In genomic region chr15:70566047-70566835, GRCh38 we compare ENCODE assay signal across 20 cellular contexts.
DNase-seq lines count a peak whose midpoint lies in the region; ATAC-seq and TF ChIP-seq lines count a peak whose summit lies in the region.
"Had no signal": no experiment of that assay in that cellular context is flagged by ENCODE, and none has a peak within 500 bp of the region (broad histone marks: within the 10 kb centered on the region; RNA-seq: fewer than 3 reads in every experiment).

No MANE protein-coding gene starts in this region.

- in situ Hi-C loops in astrocyte of the cerebellum (cut with HindIII; ENCODE audit: low sequenced_read_pairs): loop anchor here (10.0 kb wide), 1 partner anchor 59 kb away; no protein-coding TSS in a partner anchor

- peaks cover 2% of the 10 kb centered on the region for H3K4me1 Mint-ChIP-seq in activated naive CD4-positive, alpha-beta T cell treated with anti-CD3 and anti-CD28 coated beads, Interleukin-2, amount 10 ng/mL, durations not matched to agents 7 days and 5 days
- peaks cover 14% of the 10 kb centered on the region for H3K4me1 Mint-ChIP-seq in Calu3 (ENCODE audit: low read depth, unreplicated experiment)
- H3K4me1 Mint-ChIP-seq: stimulated activated memory B cell treated with anti-CD40 and anti-IgM and Interleukin-4, amounts not matched to agents 10 μg/mL and 1 μg/mL and 100 μg/mL, for 72 hours had no signal

- no TSS peak for BruUV-seq in Calu3 (replicated peaks; lab: Mats Ljungman, UMichigan)

- CTCF ChIA-PET in activated naive CD4-positive, alpha-beta T cell treated with anti-CD3 and anti-CD28 coated beads, Interleukin-2, amount 10 ng/mL, durations not matched to agents 7 days and 5 days (lab: Charles Lee): no interaction called here
- CTCF ChIA-PET in Calu3 (lab: Charles Lee): interaction anchor here (0.7 kb wide), 1 partner anchor 171 kb away, joined by 4 read pairs; no protein-coding TSS in a partner anchor

- ATAC-seq in HG03196 (IDR thresholded peaks at IDR 0.05; ENCODE audit: unreplicated experiment): no peak
- ATAC-seq: activated CD4-positive, CD25-positive, alpha-beta regulatory T cell treated with anti-CD3 and anti-CD28 coated beads, Interleukin-2, amount 50 U/mL, for 24 hours; K562; stimulated activated memory B cell treated with anti-CD40 and anti-IgM and Interleukin-4, amounts not matched to agents 10 μg/mL and 1 μg/mL and 100 μg/mL, for 72 hours; T-cell had no signal

- no peak overlapping the region for H3K27ac ChIP-seq in dorsolateral prefrontal cortex
- H3K27ac ChIP-seq: RWPE1 had no signal

- no peak for DNase-seq in activated naive CD4-positive, alpha-beta T cell treated with anti-CD3 and anti-CD28 coated beads, Interleukin-2, amount 10 ng/mL, durations not matched to agents 7 days and 5 days
- no peak for DNase-seq in activated naive CD4-positive, alpha-beta T cell treated with Interleukin-2 at 50 U/mL for 16 hours
- no peak for DNase-seq in astrocyte of the cerebellum (ENCODE audit: low read depth)
- DNase-seq in iPS-NIHi7 (ENCODE audit: extremely low spot score): peak; percentile 42
- DNase-seq in ureter (ENCODE audit: low spot score): peak; percentile 19
- no peak for DNase-seq in dorsolateral prefrontal cortex
- no peak for DNase-seq in Calu3
- DNase-seq: ACHN, activated T-cell treated with anti-CD3 and anti-CD28 coated beads for 4 hours, mammary epithelial cell, NCI-H146, NCI-H774, nucleus accumbens, T-cell had no signal

- no peaks in the 10 kb centered on the region for H3K36me3 Mint-ChIP-seq in activated naive CD4-positive, alpha-beta T cell treated with anti-CD3 and anti-CD28 coated beads, Interleukin-2, amount 10 ng/mL, durations not matched to agents 7 days and 5 days
- H3K36me3 Mint-ChIP-seq in Calu3 (ENCODE audit: insufficient read depth, unreplicated experiment): no peaks in the 10 kb centered on the region
- H3K36me3 Mint-ChIP-seq: stimulated activated memory B cell treated with anti-CD40 and anti-IgM and Interleukin-4, amounts not matched to agents 10 μg/mL and 1 μg/mL and 100 μg/mL, for 72 hours; T-cell had no signal

- H3K27ac Mint-ChIP-seq in activated naive CD4-positive, alpha-beta T cell treated with anti-CD3 and anti-CD28 coated beads, Interleukin-2, amount 10 ng/mL, durations not matched to agents 7 days and 5 days: peak overlapping the region; percentile 5
- no peak overlapping the region for H3K27ac Mint-ChIP-seq in Calu3 (ENCODE audit: unreplicated experiment)
- H3K27ac Mint-ChIP-seq: stimulated activated memory B cell treated with anti-CD40 and anti-IgM and Interleukin-4, amounts not matched to agents 10 μg/mL and 1 μg/mL and 100 μg/mL, for 72 hours; T-cell had no signal

- peaks cover 0 to 8% (median 0%) of the 10 kb centered on the region in 45 donors for H3K27me3 ChIP-seq in dorsolateral prefrontal cortex

- no peak overlapping the region for H3K4me3 ChIP-seq in astrocyte of the cerebellum (ENCODE audit: low read depth, low read length)
- no peak overlapping the region for H3K4me3 ChIP-seq in dorsolateral prefrontal cortex
- H3K4me3 ChIP-seq: HAP-1, K562 had no signal

- TF ChIP-seq CTCF in astrocyte of the cerebellum (IDR thresholded peaks at IDR 0.05; ENCODE audit: low read depth, low read length, missing control alignments): peak; percentile 41
- no peak for TF ChIP-seq CTCF in dorsolateral prefrontal cortex (IDR thresholded peaks at IDR 0.05 in 54 of 56, conservative IDR thresholded peaks at IDR 0.05 in 2 of 56; ENCODE audit: low read depth in 1 of 56, partially characterized antibody in 56 of 56)
- no peak for TF ChIP-seq CTCF in Calu3 (IDR thresholded peaks at IDR 0.05; ENCODE audit: unreplicated experiment)

- intact Hi-C loops in dorsolateral prefrontal cortex (cut with DNase I) (no loop called here), Calu3 (cut with micrococcal nuclease; ENCODE audit: unreplicated experiment) (loop anchor here (10.0 kb wide), 1 partner anchor 159 kb away; no protein-coding TSS in a partner anchor)

- peaks cover 36% of the 10 kb centered on the region for H3K27me3 Mint-ChIP-seq in activated naive CD4-positive, alpha-beta T cell treated with anti-CD3 and anti-CD28 coated beads, Interleukin-2, amount 10 ng/mL, durations not matched to agents 7 days and 5 days
- no peaks in the 10 kb centered on the region for H3K27me3 Mint-ChIP-seq in Calu3 (ENCODE audit: unreplicated experiment)

- H3K4me3 Mint-ChIP-seq in activated naive CD4-positive, alpha-beta T cell treated with anti-CD3 and anti-CD28 coated beads, Interleukin-2, amount 10 ng/mL, durations not matched to agents 7 days and 5 days: no peak overlapping the region
- no peak overlapping the region for H3K4me3 Mint-ChIP-seq in Calu3 (ENCODE audit: low read depth, unreplicated experiment)
- H3K4me3 Mint-ChIP-seq: stimulated activated memory B cell treated with anti-CD40 and anti-IgM and Interleukin-4, amounts not matched to agents 10 μg/mL and 1 μg/mL and 100 μg/mL, for 72 hours; T-cell had no signal

- no peaks in the 10 kb centered on the region for H3K9me3 Mint-ChIP-seq in activated naive CD4-positive, alpha-beta T cell treated with anti-CD3 and anti-CD28 coated beads, Interleukin-2, amount 10 ng/mL, durations not matched to agents 7 days and 5 days
- no peaks in the 10 kb centered on the region for H3K9me3 Mint-ChIP-seq in Calu3 (ENCODE audit: low read depth, unreplicated experiment)
- H3K9me3 Mint-ChIP-seq: stimulated activated memory B cell treated with anti-CD40 and anti-IgM and Interleukin-4, amounts not matched to agents 10 μg/mL and 1 μg/mL and 100 μg/mL, for 72 hours; T-cell had no signal

Comparison
In these comparisons a context has a peak if more than half of its experiments do, and no peak if none do; other contexts are left out.
1. DNase-seq: peak in iPS-NIHi7 (single experiment) and ureter (single experiment); none in activated naive CD4-positive, alpha-beta T cell treated with anti-CD3 and anti-CD28 coated beads, Interleukin-2, amount 10 ng/mL, durations not matched to agents 7 days and 5 days (single experiment), activated naive CD4-positive, alpha-beta T cell treated with Interleukin-2 at 50 U/mL for 16 hours (single experiment), astrocyte of the cerebellum (single experiment), dorsolateral prefrontal cortex (0 of 10) and Calu3 (single experiment).